In genomic region chr22:50740714-50741113, GRCh38 we compare ENCODE assay signal across 1 cellular context.
TF ChIP-seq lines count a peak whose summit lies in the region.

No MANE protein-coding gene starts in this region.

TF ChIP-seq in HEK293, 187 proteins besides CTCF, POLR2A, EP300 and RAD21:
- peak; percentile 88 for TF ChIP-seq SCRT2 (tag by site-specific recombination; IDR thresholded peaks at IDR 0.05)
- peak; percentile 85 for TF ChIP-seq SCRT1 (tag by site-specific recombination; IDR thresholded peaks at IDR 0.05; ENCODE audit: borderline replicate concordance)
TF ChIP-seq in HEK293: peak in this region for 2; not testable (repeated sequence) for 185.
